1 cellular context compared by ENCODE assay signal in the genomic region with DNA sequence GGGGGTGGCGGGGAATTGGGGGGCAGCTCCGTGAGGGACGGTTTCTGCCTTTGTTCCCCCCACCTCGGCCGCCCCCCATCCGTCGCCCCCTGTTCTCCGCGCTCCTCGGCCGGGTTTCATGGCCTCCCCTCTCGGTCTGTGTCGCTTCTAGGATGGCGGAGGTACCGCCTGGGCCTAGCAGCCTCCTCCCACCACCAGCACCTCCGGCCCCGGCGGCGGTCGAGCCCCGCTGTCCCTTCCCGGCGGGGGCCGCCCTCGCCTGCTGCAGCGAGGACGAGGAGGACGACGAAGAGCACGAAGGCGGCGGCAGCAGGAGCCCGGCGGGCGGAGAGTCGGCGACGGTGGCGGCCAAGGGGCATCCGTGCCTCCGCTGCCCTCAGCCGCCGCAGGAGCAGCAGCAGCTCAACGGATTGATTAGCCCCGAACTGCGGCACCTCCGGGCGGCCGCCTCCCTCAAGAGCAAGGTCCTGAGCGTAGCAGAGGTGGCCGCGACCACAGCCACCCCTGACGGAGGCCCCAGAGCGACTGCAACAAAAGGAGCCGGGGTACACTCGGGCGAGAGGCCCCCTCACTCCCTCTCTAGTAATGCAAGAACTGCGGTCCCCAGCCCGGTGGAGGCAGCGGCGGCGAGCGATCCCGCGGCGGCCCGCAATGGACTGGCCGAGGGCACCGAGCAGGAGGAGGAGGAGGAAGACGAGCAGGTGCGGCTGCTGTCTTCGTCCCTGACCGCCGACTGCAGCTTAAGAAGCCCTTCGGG.
TF ChIP-seq lines count a peak whose summit lies in the region.

No MANE protein-coding gene starts in this region.

TF ChIP-seq in HepG2, 621 proteins besides CTCF, POLR2A, EP300 and RAD21 (continued from another document and continues in another):
- TF ChIP-seq YY1 (IDR thresholded peaks at IDR 0.05; ENCODE audit: insufficient read depth, insufficient replicate concordance, low read depth, low read length) (peak; percentile 1), ZNF773 (CRISPR knock-in tag; IDR thresholded peaks at IDR 0.05; ENCODE audit: borderline replicate concordance) (no peak), ZSCAN21 (CRISPR knock-in tag; IDR thresholded peaks at IDR 0.05; ENCODE audit: borderline replicate concordance) (peak; percentile 48; the same call in 1 of the 2 replicates), ZIK1 (CRISPR knock-in tag; IDR thresholded peaks at IDR 0.05; ENCODE audit: borderline replicate concordance, low read depth) (no peak), CHD2 (IDR thresholded peaks at IDR 0.05; ENCODE audit: low read depth, low read length) (no peak), HOXA3 (CRISPR knock-in tag; IDR thresholded peaks at IDR 0.05) (no peak; the same call in 1 of the 2 replicates), NBN (conservative IDR thresholded peaks at IDR 0.05) (no peak), RXRA (CRISPR knock-in tag; IDR thresholded peaks at IDR 0.05) (no peak; the same call in 1 of the 2 replicates), ZBTB7B (CRISPR knock-in tag; IDR thresholded peaks at IDR 0.05) (no peak), MTF2 (CRISPR knock-in tag; IDR thresholded peaks at IDR 0.05; ENCODE audit: borderline replicate concordance) (peak; percentile 40; the same call in 1 of the 2 replicates), DNMT1 (CRISPR knock-in tag; IDR thresholded peaks at IDR 0.05) (no peak), SMAD9 (CRISPR knock-in tag; IDR thresholded peaks at IDR 0.05) (no peak), ATF7 (IDR thresholded peaks at IDR 0.05) (no peak), ATF7 (CRISPR knock-in tag; IDR thresholded peaks at IDR 0.05) (no peak), PITX1 (CRISPR knock-in tag; IDR thresholded peaks at IDR 0.05) (no peak), MAZ (IDR thresholded peaks at IDR 0.05; ENCODE audit: borderline replicate concordance, low read depth, low read length) (0 out of 2 replicates have a peak, but pooled peaks have one; percentile 22), MAZ (CRISPR knock-in tag; IDR thresholded peaks at IDR 0.05; ENCODE audit: low read depth) (no peak), HES4 (CRISPR knock-in tag; IDR thresholded peaks at IDR 0.05; ENCODE audit: borderline replicate concordance) (no peak), ZNF12 (CRISPR knock-in tag; IDR thresholded peaks at IDR 0.05) (no peak), CEBPG (CRISPR knock-in tag; IDR thresholded peaks at IDR 0.05) (no peak), TAF1 (CRISPR knock-in tag; IDR thresholded peaks at IDR 0.05) (peak; percentile 47), ZMYM3 (CRISPR knock-in tag; IDR thresholded peaks at IDR 0.05) (no peak), TBX2 (CRISPR knock-in tag; IDR thresholded peaks at IDR 0.05; ENCODE audit: borderline replicate concordance) (no peak; the same call in 1 of the 2 replicates)
- TF ChIP-seq, protein P1, sequence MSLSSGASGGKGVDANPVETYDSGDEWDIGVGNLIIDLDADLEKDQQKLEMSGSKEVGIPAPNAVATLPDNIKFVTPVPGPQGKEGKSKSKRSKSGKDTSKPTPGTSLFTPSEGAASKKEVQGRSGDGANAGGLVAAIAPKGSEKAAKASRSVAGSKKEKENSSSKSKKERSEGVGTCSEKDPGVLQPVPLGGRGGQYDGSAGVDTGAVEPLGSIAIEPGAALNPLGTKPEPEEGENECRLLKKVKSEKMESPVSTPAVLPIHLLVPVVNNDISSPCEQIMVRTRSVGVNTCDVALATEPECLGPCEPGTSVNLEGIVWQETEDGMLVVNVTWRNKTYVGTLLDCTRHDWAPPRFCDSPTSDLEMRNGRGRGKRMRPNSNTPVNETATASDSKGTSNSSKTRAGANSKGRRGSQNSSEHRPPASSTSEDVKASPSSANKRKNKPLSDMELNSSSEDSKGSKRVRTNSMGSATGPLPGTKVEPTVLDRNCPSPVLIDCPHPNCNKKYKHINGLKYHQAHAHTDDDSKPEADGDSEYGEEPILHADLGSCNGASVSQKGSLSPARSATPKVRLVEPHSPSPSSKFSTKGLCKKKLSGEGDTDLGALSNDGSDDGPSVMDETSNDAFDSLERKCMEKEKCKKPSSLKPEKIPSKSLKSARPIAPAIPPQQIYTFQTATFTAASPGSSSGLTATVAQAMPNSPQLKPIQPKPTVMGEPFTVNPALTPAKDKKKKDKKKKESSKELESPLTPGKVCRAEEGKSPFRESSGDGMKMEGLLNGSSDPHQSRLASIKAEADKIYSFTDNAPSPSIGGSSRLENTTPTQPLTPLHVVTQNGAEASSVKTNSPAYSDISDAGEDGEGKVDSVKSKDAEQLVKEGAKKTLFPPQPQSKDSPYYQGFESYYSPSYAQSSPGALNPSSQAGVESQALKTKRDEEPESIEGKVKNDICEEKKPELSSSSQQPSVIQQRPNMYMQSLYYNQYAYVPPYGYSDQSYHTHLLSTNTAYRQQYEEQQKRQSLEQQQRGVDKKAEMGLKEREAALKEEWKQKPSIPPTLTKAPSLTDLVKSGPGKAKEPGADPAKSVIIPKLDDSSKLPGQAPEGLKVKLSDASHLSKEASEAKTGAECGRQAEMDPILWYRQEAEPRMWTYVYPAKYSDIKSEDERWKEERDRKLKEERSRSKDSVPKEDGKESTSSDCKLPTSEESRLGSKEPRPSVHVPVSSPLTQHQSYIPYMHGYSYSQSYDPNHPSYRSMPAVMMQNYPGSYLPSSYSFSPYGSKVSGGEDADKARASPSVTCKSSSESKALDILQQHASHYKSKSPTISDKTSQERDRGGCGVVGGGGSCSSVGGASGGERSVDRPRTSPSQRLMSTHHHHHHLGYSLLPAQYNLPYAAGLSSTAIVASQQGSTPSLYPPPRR (CRISPR knock-in tag; IDR thresholded peaks at IDR 0.05; ENCODE audit: borderline replicate concordance) = 0 out of 2 replicates have a peak, but pooled peaks have one; percentile 1
- TF ChIP-seq, protein P2, sequence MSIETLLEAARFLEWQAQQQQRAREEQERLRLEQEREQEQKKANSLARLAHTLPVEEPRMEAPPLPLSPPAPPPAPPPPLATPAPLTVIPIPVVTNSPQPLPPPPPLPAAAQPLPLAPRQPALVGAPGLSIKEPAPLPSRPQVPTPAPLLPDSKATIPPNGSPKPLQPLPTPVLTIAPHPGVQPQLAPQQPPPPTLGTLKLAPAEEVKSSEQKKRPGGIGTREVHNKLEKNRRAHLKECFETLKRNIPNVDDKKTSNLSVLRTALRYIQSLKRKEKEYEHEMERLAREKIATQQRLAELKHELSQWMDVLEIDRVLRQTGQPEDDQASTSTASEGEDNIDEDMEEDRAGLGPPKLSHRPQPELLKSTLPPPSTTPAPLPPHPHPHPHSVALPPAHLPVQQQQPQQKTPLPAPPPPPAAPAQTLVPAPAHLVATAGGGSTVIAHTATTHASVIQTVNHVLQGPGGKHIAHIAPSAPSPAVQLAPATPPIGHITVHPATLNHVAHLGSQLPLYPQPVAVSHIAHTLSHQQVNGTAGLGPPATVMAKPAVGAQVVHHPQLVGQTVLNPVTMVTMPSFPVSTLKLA (IDR thresholded peaks at IDR 0.05) = no peak
- TF ChIP-seq, protein P3, sequence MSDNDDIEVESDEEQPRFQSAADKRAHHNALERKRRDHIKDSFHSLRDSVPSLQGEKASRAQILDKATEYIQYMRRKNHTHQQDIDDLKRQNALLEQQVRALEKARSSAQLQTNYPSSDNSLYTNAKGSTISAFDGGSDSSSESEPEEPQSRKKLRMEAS (IDR thresholded peaks at IDR 0.05) = no peak
- TF ChIP-seq, protein P4, sequence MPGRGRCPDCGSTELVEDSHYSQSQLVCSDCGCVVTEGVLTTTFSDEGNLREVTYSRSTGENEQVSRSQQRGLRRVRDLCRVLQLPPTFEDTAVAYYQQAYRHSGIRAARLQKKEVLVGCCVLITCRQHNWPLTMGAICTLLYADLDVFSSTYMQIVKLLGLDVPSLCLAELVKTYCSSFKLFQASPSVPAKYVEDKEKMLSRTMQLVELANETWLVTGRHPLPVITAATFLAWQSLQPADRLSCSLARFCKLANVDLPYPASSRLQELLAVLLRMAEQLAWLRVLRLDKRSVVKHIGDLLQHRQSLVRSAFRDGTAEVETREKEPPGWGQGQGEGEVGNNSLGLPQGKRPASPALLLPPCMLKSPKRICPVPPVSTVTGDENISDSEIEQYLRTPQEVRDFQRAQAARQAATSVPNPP (CRISPR knock-in tag; IDR thresholded peaks at IDR 0.05) = no peak
- TF ChIP-seq, protein P5, sequence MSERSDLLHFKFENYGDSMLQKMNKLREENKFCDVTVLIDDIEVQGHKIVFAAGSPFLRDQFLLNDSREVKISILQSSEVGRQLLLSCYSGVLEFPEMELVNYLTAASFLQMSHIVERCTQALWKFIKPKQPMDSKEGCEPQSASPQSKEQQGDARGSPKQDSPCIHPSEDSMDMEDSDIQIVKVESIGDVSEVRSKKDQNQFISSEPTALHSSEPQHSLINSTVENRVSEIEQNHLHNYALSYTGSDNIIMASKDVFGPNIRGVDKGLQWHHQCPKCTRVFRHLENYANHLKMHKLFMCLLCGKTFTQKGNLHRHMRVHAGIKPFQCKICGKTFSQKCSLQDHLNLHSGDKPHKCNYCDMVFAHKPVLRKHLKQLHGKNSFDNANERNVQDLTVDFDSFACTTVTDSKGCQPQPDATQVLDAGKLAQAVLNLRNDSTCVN (CRISPR knock-in tag; IDR thresholded peaks at IDR 0.05; ENCODE audit: borderline replicate concordance) = no peak
- TF ChIP-seq, protein P6, sequence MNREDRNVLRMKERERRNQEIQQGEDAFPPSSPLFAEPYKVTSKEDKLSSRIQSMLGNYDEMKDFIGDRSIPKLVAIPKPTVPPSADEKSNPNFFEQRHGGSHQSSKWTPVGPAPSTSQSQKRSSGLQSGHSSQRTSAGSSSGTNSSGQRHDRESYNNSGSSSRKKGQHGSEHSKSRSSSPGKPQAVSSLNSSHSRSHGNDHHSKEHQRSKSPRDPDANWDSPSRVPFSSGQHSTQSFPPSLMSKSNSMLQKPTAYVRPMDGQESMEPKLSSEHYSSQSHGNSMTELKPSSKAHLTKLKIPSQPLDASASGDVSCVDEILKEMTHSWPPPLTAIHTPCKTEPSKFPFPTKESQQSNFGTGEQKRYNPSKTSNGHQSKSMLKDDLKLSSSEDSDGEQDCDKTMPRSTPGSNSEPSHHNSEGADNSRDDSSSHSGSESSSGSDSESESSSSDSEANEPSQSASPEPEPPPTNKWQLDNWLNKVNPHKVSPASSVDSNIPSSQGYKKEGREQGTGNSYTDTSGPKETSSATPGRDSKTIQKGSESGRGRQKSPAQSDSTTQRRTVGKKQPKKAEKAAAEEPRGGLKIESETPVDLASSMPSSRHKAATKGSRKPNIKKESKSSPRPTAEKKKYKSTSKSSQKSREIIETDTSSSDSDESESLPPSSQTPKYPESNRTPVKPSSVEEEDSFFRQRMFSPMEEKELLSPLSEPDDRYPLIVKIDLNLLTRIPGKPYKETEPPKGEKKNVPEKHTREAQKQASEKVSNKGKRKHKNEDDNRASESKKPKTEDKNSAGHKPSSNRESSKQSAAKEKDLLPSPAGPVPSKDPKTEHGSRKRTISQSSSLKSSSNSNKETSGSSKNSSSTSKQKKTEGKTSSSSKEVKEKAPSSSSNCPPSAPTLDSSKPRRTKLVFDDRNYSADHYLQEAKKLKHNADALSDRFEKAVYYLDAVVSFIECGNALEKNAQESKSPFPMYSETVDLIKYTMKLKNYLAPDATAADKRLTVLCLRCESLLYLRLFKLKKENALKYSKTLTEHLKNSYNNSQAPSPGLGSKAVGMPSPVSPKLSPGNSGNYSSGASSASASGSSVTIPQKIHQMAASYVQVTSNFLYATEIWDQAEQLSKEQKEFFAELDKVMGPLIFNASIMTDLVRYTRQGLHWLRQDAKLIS (CRISPR knock-in tag; IDR thresholded peaks at IDR 0.05) = no peak
- TF ChIP-seq, protein P7, sequence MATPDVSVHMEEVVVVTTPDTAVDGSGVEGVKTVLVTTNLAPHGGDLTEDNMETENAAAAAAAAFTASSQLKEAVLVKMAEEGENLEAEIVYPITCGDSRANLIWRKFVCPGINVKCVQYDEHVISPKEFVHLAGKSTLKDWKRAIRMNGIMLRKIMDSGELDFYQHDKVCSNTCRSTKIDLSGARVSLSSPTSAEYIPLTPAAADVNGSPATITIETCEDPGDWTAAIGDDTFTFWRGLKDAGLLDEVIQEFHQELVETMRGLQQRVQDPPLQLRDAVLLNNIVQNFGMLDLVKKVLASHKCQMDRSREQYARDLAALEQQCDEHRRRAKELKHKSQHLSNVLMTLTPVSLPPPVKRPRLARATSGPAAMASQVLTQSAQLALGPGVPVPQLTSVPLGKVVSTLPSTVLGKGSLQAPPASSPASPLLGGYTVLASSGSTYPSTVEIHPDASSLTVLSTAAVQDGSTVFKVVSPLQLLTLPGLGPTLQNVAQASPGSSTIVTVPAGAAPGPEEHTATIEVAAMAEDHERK (CRISPR knock-in tag; IDR thresholded peaks at IDR 0.05; ENCODE audit: low read depth) = no peak
- TF ChIP-seq, protein P8, sequence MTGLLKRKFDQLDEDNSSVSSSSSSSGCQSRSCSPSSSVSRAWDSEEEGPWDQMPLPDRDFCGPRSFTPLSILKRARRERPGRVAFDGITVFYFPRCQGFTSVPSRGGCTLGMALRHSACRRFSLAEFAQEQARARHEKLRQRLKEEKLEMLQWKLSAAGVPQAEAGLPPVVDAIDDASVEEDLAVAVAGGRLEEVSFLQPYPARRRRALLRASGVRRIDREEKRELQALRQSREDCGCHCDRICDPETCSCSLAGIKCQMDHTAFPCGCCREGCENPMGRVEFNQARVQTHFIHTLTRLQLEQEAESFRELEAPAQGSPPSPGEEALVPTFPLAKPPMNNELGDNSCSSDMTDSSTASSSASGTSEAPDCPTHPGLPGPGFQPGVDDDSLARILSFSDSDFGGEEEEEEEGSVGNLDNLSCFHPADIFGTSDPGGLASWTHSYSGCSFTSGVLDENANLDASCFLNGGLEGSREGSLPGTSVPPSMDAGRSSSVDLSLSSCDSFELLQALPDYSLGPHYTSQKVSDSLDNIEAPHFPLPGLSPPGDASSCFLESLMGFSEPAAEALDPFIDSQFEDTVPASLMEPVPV (CRISPR knock-in tag; IDR thresholded peaks at IDR 0.05) = no peak
- TF ChIP-seq, protein P9, sequence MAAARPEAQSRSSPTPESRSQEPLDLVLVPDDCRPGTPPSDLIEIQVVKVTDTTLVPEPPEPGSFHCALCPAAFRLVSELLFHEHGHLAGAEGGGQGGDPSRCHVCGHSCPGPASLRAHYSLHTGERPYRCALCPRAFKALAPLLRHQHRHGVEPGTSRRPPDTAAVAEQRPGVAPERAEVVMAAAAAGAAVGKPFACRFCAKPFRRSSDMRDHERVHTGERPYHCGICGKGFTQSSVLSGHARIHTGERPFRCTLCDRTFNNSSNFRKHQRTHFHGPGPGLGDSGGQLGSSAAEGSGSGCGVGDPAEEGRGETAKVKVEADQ (CRISPR knock-in tag; IDR thresholded peaks at IDR 0.05; ENCODE audit: borderline replicate concordance) = no peak
- TF ChIP-seq, protein P10, sequence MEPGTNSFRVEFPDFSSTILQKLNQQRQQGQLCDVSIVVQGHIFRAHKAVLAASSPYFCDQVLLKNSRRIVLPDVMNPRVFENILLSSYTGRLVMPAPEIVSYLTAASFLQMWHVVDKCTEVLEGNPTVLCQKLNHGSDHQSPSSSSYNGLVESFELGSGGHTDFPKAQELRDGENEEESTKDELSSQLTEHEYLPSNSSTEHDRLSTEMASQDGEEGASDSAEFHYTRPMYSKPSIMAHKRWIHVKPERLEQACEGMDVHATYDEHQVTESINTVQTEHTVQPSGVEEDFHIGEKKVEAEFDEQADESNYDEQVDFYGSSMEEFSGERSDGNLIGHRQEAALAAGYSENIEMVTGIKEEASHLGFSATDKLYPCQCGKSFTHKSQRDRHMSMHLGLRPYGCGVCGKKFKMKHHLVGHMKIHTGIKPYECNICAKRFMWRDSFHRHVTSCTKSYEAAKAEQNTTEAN (CRISPR knock-in tag; conservative IDR thresholded peaks at IDR 0.05) = no peak
- TF ChIP-seq, protein P11, sequence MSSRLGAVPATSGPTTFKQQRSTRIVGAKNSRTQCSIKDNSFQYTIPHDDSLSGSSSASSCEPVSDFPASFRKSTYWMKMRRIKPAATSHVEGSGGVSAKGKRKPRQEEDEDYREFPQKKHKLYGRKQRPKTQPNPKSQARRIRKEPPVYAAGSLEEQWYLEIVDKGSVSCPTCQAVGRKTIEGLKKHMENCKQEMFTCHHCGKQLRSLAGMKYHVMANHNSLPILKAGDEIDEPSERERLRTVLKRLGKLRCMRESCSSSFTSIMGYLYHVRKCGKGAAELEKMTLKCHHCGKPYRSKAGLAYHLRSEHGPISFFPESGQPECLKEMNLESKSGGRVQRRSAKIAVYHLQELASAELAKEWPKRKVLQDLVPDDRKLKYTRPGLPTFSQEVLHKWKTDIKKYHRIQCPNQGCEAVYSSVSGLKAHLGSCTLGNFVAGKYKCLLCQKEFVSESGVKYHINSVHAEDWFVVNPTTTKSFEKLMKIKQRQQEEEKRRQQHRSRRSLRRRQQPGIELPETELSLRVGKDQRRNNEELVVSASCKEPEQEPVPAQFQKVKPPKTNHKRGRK (CRISPR knock-in tag; IDR thresholded peaks at IDR 0.05) = no peak
